Comparison of ENCODE assay signal across 8 cellular contexts in genomic region chr13:19959141-19959830, GRCh38. TPM values are rescaled to one million over a fixed set of nuclear protein-coding genes. Genes with fewer than 3 reads are reported as not detected.
DNase-seq lines count a peak whose midpoint lies in the region; ATAC-seq and TF ChIP-seq lines count a peak whose summit lies in the region.

No MANE protein-coding gene starts in this region.

- H3K9me3 Mint-ChIP-seq in Caco-2 (ENCODE audit: unreplicated experiment) (no peaks in the 10 kb centered on the region), endodermal cell (no peaks in the 10 kb centered on the region)
- H3K9me3 Mint-ChIP-seq in activated CD8-positive, alpha-beta memory T cell treated with anti-CD3 and anti-CD28 coated beads, Interleukin-2, amount 10 ng/mL, durations not matched to agents 7 days and 5 days (ENCODE audit: low read depth): no peaks in the 10 kb centered on the region

- peak overlapping the region; percentile 90 for H3K9ac ChIP-seq in endodermal cell (ENCODE audit: extremely low read depth, low read length, poor library complexity, severe bottlenecking)

- intact Hi-C loops in Caco-2 (cut with micrococcal nuclease; ENCODE audit: unreplicated experiment): loop anchor here (2.0 to 10.0 kb wide), 2 partner anchors 96 to 364 kb away; partner anchors contain the start of gene ZMYM5

- POLR2A ChIA-PET in Caco-2 (lab: Charles Lee): interaction anchor here (1.1 kb wide), 1 partner anchor 95 kb away, joined by 4 read pairs; the partner anchor contains the start of gene ZMYM5

- H3K4me1 Mint-ChIP-seq in Caco-2 (ENCODE audit: low read depth, unreplicated experiment) (peaks cover 7% of the 10 kb centered on the region), endodermal cell (peaks cover 18% of the 10 kb centered on the region)
- peaks cover 27% of the 10 kb centered on the region for H3K4me1 Mint-ChIP-seq in activated CD8-positive, alpha-beta memory T cell treated with anti-CD3 and anti-CD28 coated beads, Interleukin-2, amount 10 ng/mL, durations not matched to agents 7 days and 5 days

- DNase-seq in Caco-2 (peak; percentile 64 to 72), HCEC 1CT (peak; percentile 53), NCI-H524 (lab: John Stamatoyannopoulos, UW) (peak; percentile 56 to 78), endodermal cell (peak; percentile 85), midbrain (lab: John Stamatoyannopoulos, UW) (peak; percentile 51)
- DNase-seq in activated CD8-positive, alpha-beta memory T cell treated with anti-CD3 and anti-CD28 coated beads, Interleukin-2, amount 10 ng/mL, durations not matched to agents 7 days and 5 days: peak; percentile 81
- DNase-seq in stimulated activated CD8-positive, alpha-beta memory T cell treated with anti-CD3 and anti-CD28 coated beads, Interleukin-2, amount 100 ng/mL, for 1 hour (ENCODE audit: low read depth in 2 of 2): peak; percentile 31 to 40

- no peaks in the 10 kb centered on the region for H3K36me3 ChIP-seq in Caco-2 (ENCODE audit: control insufficient read depth, insufficient read depth, low read length)
- H3K36me3 ChIP-seq in endodermal cell (ENCODE audit: control insufficient read depth, insufficient read depth, low read length): peaks cover 34% of the 10 kb centered on the region

- H3K27me3 ChIP-seq in Caco-2 (replicated peaks; ENCODE audit: control insufficient read depth, insufficient read depth, low read length) (no peaks in the 10 kb centered on the region), endodermal cell (ENCODE audit: control insufficient read depth, insufficient read depth, low read length, poor library complexity, severe bottlenecking) (no peaks in the 10 kb centered on the region)

- BruUV-seq in Caco-2 (replicated peaks; lab: Mats Ljungman, UMichigan): no TSS peak

- H3K4me3 Mint-ChIP-seq in Caco-2 (ENCODE audit: unreplicated experiment) (peak overlapping the region; percentile 99), endodermal cell (peak overlapping the region; percentile 97)
- H3K4me3 Mint-ChIP-seq in activated CD8-positive, alpha-beta memory T cell treated with anti-CD3 and anti-CD28 coated beads, Interleukin-2, amount 10 ng/mL, durations not matched to agents 7 days and 5 days: peak overlapping the region; percentile 95

- ATAC-seq in activated CD8-positive, alpha-beta memory T cell treated with anti-CD3 and anti-CD28 coated beads, Interleukin-2, amount 10 ng/mL, durations not matched to agents 7 days and 5 days: peak; percentile 6
- no peak for ATAC-seq in HG02981 (IDR thresholded peaks at IDR 0.05; ENCODE audit: unreplicated experiment)

- H3K27ac Mint-ChIP-seq in Caco-2 (ENCODE audit: unreplicated experiment) (peak overlapping the region; percentile 96), endodermal cell (peak overlapping the region; percentile 99)
- peak overlapping the region; percentile 95 for H3K27ac Mint-ChIP-seq in activated CD8-positive, alpha-beta memory T cell treated with anti-CD3 and anti-CD28 coated beads, Interleukin-2, amount 10 ng/mL, durations not matched to agents 7 days and 5 days

- H3K27me3 Mint-ChIP-seq in Caco-2 (ENCODE audit: insufficient read depth, unreplicated experiment) (no peaks in the 10 kb centered on the region), endodermal cell (ENCODE audit: insufficient read depth) (no peaks in the 10 kb centered on the region)
- H3K27me3 Mint-ChIP-seq in activated CD8-positive, alpha-beta memory T cell treated with anti-CD3 and anti-CD28 coated beads, Interleukin-2, amount 10 ng/mL, durations not matched to agents 7 days and 5 days: peaks cover 7% of the 10 kb centered on the region

- H3K9me3 ChIP-seq in Caco-2: no peaks in the 10 kb centered on the region
- H3K9me3 ChIP-seq in endodermal cell (ENCODE audit: control insufficient read depth, low read length): peaks cover 9% of the 10 kb centered on the region

- 0% methylated on average over 8 to 59 of the region's 61 CpGs for WGBS in endodermal cell (ENCODE audit: insufficient coverage in 1 of 2, insufficient read length in 1 of 2), 2 experiments

- peak overlapping the region; percentile 93 for H3K27ac ChIP-seq in endodermal cell (ENCODE audit: low read depth, low read length)

- peaks cover 5% of the 10 kb centered on the region for H3K4me1 ChIP-seq in Caco-2
- H3K4me1 ChIP-seq in endodermal cell (ENCODE audit: control insufficient read depth, insufficient read depth, low read length): no peaks in the 10 kb centered on the region

- peak overlapping the region; percentile 91 for H3K4me3 ChIP-seq in Caco-2 (ENCODE audit: low read depth, low read length)
- H3K4me3 ChIP-seq in endodermal cell (ENCODE audit: low read length): peak overlapping the region; percentile 99

- TF ChIP-seq CTCF in Caco-2 (IDR thresholded peaks at IDR 0.05; ENCODE audit: insufficient read depth in 1 of 2, low read depth in 1 of 2, low read length in 1 of 2, severe bottlenecking in 1 of 2, unreplicated experiment in 1 of 2) (peak; percentile 18 to 31), endodermal cell (conservative IDR thresholded peaks at IDR 0.05) (no peak)

- peaks cover 58% of the 10 kb centered on the region for H3K36me3 Mint-ChIP-seq in Caco-2 (ENCODE audit: insufficient read depth, unreplicated experiment)
- H3K36me3 Mint-ChIP-seq in activated CD8-positive, alpha-beta memory T cell treated with anti-CD3 and anti-CD28 coated beads, Interleukin-2, amount 10 ng/mL, durations not matched to agents 7 days and 5 days: peaks cover 6% of the 10 kb centered on the region
- H3K36me3 Mint-ChIP-seq in endodermal cell (ENCODE audit: low read depth): peaks cover 29% of the 10 kb centered on the region

- CTCF ChIA-PET in Caco-2 (lab: Charles Lee): interaction anchor here (0.6 to 0.9 kb wide), 3 partner anchors 25 to 930 kb away, joined by 3 to 4 read pairs (median 4); no protein-coding TSS in a partner anchor
- CTCF ChIA-PET in activated CD8-positive, alpha-beta memory T cell treated with anti-CD3 and anti-CD28 coated beads, Interleukin-2, amount 10 ng/mL, durations not matched to agents 7 days and 5 days (lab: Charles Lee): interaction anchor here (0.7 to 1.2 kb wide), 11 partner anchors 10 to 176 kb away, joined by 3 to 9 read pairs (median 4); partner anchors contain the start of genes PSPC1 and ZMYM5

RNA-seq across cellular contexts. Expression of gene ZMYM2, which starts 0.8 kb away (rescaled TPM):
- total RNA-seq in Caco-2 (2022) (91.1 and 101 TPM in 2 replicates), endodermal cell (100 to 1,000 TPM; 200 to 207 TPM)
- total RNA-seq in activated CD8-positive, alpha-beta memory T cell treated with anti-CD3 and anti-CD28 coated beads, Interleukin-2, amount 10 ng/mL, durations not matched to agents 7 days and 5 days: 10 to 100 TPM; 51.6 to 67.6 TPM
- polyA plus RNA-seq in endodermal cell (2013, experiment 1 of 2): 115 TPM
- polyA plus RNA-seq in endodermal cell (2013, experiment 2 of 2): 108 TPM
